In the genomic region with DNA sequence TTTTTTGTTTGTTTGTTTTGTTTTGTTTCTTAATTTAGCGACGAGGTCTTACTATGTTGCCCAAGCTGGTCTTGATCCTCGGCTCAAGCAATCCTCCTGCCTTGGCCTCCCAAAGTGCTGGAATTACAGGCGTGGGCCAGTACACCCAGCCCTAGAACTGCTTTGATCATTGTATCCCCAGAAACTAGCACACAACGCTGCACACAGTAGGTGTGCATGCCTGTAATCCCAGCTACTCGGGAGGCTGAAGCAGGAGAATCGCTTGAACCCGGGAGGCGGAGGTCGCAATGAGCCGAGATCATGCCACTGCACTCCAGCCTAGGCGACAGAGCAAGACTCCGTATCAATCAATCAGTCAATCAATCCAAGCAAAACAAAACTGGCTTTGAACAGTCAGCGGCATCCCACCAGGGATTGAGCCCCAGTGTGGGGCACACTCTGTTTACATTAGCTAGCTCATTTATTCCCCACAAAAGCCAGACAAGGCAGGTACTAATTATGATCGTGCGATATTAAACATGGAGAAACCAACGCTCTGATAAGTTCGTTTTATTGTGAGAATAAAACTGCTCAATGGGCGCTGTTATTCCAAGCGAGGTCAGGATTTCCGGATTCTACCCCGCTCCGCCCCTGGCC, we compare ENCODE assay signal across 1 cellular context.
TF ChIP-seq lines count a peak whose summit lies in the region.

No MANE protein-coding gene starts in this region.

TF ChIP-seq in HCT116, 20 proteins besides CTCF, POLR2A, EP300 and RAD21:
- TF ChIP-seq ZBTB33 (IDR thresholded peaks at IDR 0.05; ENCODE audit: extremely low read depth, insufficient replicate concordance, low read length) (no peak), TCF7L2 (IDR thresholded peaks at IDR 0.05; ENCODE audit: borderline replicate concordance, extremely low read depth, insufficient read depth, insufficient read length) (no peak), REST (IDR thresholded peaks at IDR 0.05; ENCODE audit: low read depth) (no peak), ATF3 (IDR thresholded peaks at IDR 0.05) (no peak), EGR1 (IDR thresholded peaks at IDR 0.05; ENCODE audit: low read depth) (no peak), EZH2phosphoT487 (IDR thresholded peaks at IDR 0.05; ENCODE audit: borderline replicate concordance) (no peak), SRF (IDR thresholded peaks at IDR 0.05; ENCODE audit: low read depth) (no peak), POLR2AphosphoS5 (IDR thresholded peaks at IDR 0.05; ENCODE audit: low read depth, low read length) (no peak; the same call in 1 of the 2 replicates)
